ENCODE assay signal across 1 cellular context in the genomic region with DNA sequence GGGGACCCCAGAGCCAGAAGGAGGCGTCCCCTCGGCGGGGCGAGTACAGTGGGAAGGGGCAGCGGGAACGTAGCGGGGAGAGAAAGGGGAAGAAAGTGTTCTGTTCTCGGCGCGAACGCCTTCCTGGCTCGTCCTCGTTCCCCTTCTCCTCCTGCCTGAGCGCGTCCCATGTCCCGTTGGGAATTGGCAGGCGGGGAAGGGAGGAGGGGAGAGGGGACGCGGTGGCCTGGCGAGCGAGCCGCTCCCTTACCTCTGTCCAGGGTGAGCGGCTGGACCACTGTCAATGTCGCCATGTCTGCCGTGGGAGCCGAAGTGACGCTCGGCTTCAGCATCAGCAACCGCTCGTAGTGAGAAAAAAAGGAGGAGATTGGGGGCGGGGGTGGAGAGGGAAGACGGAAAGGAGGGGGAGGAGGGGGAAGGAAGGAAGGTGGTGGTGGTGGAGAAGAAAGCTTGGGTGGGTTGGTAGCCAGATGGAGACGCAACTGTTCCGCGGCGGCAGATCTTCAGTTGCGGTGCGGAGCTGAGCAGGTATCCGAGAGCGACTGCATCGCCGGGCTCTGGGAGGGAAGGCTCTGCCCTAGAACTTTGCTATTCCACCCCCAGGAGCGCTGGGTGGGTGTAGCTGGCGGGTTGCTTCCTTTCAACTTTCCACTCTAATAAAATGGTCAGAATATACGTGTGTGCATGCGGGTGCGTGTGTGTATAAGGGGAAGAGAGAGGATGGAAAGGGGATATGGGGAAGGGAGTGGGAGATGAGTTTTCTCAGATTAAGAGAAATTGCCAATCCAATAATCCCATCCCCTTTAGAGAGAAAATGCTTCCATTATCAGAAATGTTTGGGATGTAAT.
TF ChIP-seq lines count a peak whose summit lies in the region.

Gene LIN7A (minus strand): TSS at position 544 of the 848 bp plus-strand sequence. CDS start 212 bp downstream, at position 332.

TF ChIP-seq in SK-N-SH, 30 proteins besides CTCF, POLR2A, EP300 and RAD21 (continued from another document):
- TF ChIP-seq, protein P1, sequence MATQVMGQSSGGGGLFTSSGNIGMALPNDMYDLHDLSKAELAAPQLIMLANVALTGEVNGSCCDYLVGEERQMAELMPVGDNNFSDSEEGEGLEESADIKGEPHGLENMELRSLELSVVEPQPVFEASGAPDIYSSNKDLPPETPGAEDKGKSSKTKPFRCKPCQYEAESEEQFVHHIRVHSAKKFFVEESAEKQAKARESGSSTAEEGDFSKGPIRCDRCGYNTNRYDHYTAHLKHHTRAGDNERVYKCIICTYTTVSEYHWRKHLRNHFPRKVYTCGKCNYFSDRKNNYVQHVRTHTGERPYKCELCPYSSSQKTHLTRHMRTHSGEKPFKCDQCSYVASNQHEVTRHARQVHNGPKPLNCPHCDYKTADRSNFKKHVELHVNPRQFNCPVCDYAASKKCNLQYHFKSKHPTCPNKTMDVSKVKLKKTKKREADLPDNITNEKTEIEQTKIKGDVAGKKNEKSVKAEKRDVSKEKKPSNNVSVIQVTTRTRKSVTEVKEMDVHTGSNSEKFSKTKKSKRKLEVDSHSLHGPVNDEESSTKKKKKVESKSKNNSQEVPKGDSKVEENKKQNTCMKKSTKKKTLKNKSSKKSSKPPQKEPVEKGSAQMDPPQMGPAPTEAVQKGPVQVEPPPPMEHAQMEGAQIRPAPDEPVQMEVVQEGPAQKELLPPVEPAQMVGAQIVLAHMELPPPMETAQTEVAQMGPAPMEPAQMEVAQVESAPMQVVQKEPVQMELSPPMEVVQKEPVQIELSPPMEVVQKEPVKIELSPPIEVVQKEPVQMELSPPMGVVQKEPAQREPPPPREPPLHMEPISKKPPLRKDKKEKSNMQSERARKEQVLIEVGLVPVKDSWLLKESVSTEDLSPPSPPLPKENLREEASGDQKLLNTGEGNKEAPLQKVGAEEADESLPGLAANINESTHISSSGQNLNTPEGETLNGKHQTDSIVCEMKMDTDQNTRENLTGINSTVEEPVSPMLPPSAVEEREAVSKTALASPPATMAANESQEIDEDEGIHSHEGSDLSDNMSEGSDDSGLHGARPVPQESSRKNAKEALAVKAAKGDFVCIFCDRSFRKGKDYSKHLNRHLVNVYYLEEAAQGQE (IDR thresholded peaks at IDR 0.05; ENCODE audit: low read depth, low read length), result no peak
- TF ChIP-seq RFX5 (IDR thresholded peaks at IDR 0.05; ENCODE audit: low read length), result no peak
- no peak for TF ChIP-seq YY1 (IDR thresholded peaks at IDR 0.05; ENCODE audit: low read depth)
- no peak for TF ChIP-seq POLR2AphosphoS5 (IDR thresholded peaks at IDR 0.05; ENCODE audit: low read depth, low read length)
